ENCODE assay signal across 16 cellular contexts in genomic region chr10:74365109-74365508, GRCh38.
DNase-seq lines count a peak whose midpoint lies in the region; ATAC-seq and TF ChIP-seq lines count a peak whose summit lies in the region.
"Had no signal": no experiment of that assay in that cellular context is flagged by ENCODE, and none has a peak within 500 bp of the region (broad histone marks: within the 10 kb centered on the region; RNA-seq: fewer than 3 reads in every experiment).

No MANE protein-coding gene starts in this region.

- no peak overlapping the region for H3K4me3 Mint-ChIP-seq in activated CD4-positive, alpha-beta T cell treated with anti-CD3 and anti-CD28 coated beads for 36 hours
- H3K4me3 Mint-ChIP-seq in activated CD4-positive, alpha-beta T cell treated with anti-CD3 and anti-CD28 coated beads, Interleukin-2, amount 10 ng/mL, durations not matched to agents 7 days and 5 days = no peak overlapping the region
- peak overlapping the region; percentile 58 for H3K4me3 Mint-ChIP-seq in activated naive CD8-positive, alpha-beta T cell treated with anti-CD3 and anti-CD28 coated beads, Interleukin-2, amount 50 U/mL, for 24 hours
- peak overlapping the region in 1 of 2 donors; percentile 23 for H3K4me3 Mint-ChIP-seq in stimulated activated naive CD8-positive, alpha-beta T cell treated with anti-CD3 and anti-CD28 coated beads, Interleukin-15, amount 100 ng/mL, for 72 hours
- H3K4me3 Mint-ChIP-seq: B cell; CD8-positive, alpha-beta T cell had no signal

- 85 to 90% (median 88%) methylated on average over 3 of the region's 3 CpGs for WGBS in heart left ventricle, 4 donors
- WGBS in right lobe of liver (ENCODE audit: insufficient coverage, low coverage, low lambda C conversion rate, missing lambda C conversion rate) = 76% methylated on average over 3 of the region's 3 CpGs

- H3K9me3 Mint-ChIP-seq in activated CD4-positive, alpha-beta T cell treated with anti-CD3 and anti-CD28 coated beads for 36 hours (ENCODE audit: low read depth) = peaks cover 14% of the 10 kb centered on the region
- peaks cover 22% of the 10 kb centered on the region for H3K9me3 Mint-ChIP-seq in activated CD4-positive, alpha-beta T cell treated with anti-CD3 and anti-CD28 coated beads, Interleukin-2, amount 10 ng/mL, durations not matched to agents 7 days and 5 days
- H3K9me3 Mint-ChIP-seq in activated naive CD8-positive, alpha-beta T cell treated with anti-CD3 and anti-CD28 coated beads, Interleukin-2, amount 50 U/mL, for 24 hours = peaks cover 21% of the 10 kb centered on the region
- peaks cover 24 to 31% of the 10 kb centered on the region in 2 donors for H3K9me3 Mint-ChIP-seq in stimulated activated naive CD8-positive, alpha-beta T cell treated with anti-CD3 and anti-CD28 coated beads, Interleukin-15, amount 100 ng/mL, for 72 hours

- H3K27me3 ChIP-seq in cardiac muscle cell = no peaks in the 10 kb centered on the region
- H3K27me3 ChIP-seq in heart left ventricle = no peaks in the 10 kb centered on the region
- no peaks in the 10 kb centered on the region for H3K27me3 ChIP-seq in right lobe of liver
- H3K27me3 ChIP-seq: BLaER1 treated with 17β-estradiol and CSF1 and Interleukin-3, amounts not matched to agents 10 nM and 100 nM had no signal

- POLR2A ChIA-PET in activated CD4-positive, alpha-beta T cell treated with anti-CD3 and anti-CD28 coated beads for 36 hours (lab: Charles Lee) = no interaction called here
- POLR2A ChIA-PET in activated CD4-positive, alpha-beta T cell treated with anti-CD3 and anti-CD28 coated beads, Interleukin-2, amount 10 ng/mL, durations not matched to agents 7 days and 5 days (lab: Charles Lee) = no interaction called here

- CTCF ChIA-PET in activated CD4-positive, alpha-beta T cell treated with anti-CD3 and anti-CD28 coated beads for 36 hours (lab: Charles Lee) = interaction anchor here (0.6 to 1.1 kb wide), 3 partner anchors 8 to 715 kb away, joined by 3 read pairs; no protein-coding TSS in a partner anchor
- CTCF ChIA-PET in activated CD4-positive, alpha-beta T cell treated with anti-CD3 and anti-CD28 coated beads, Interleukin-2, amount 10 ng/mL, durations not matched to agents 7 days and 5 days (lab: Charles Lee) = interaction anchor here (0.9 to 1.0 kb wide), 2 partner anchors 15 to 326 kb away, joined by 4 read pairs; no protein-coding TSS in a partner anchor

- no peaks in the 10 kb centered on the region for H3K27me3 Mint-ChIP-seq in activated CD4-positive, alpha-beta T cell treated with anti-CD3 and anti-CD28 coated beads for 36 hours
- H3K27me3 Mint-ChIP-seq in activated CD4-positive, alpha-beta T cell treated with anti-CD3 and anti-CD28 coated beads, Interleukin-2, amount 10 ng/mL, durations not matched to agents 7 days and 5 days = no peaks in the 10 kb centered on the region
- no peaks in the 10 kb centered on the region for H3K27me3 Mint-ChIP-seq in activated naive CD8-positive, alpha-beta T cell treated with anti-CD3 and anti-CD28 coated beads, Interleukin-2, amount 50 U/mL, for 24 hours
- H3K27me3 Mint-ChIP-seq in stimulated activated naive CD8-positive, alpha-beta T cell treated with anti-CD3 and anti-CD28 coated beads, Interleukin-15, amount 100 ng/mL, for 72 hours = no peaks in the 10 kb centered on the region
- H3K27me3 Mint-ChIP-seq: B cell had no signal

- H3K9me3 ChIP-seq in cardiac muscle cell (ENCODE audit: low read depth) (no peaks in the 10 kb centered on the region), heart left ventricle (peaks cover 0 to 34% (median 21%) of the 10 kb centered on the region in 12 donors), right lobe of liver (no peaks in the 10 kb centered on the region)
- H3K9me3 ChIP-seq: HAP-1 had no signal

- peaks cover 18% of the 10 kb centered on the region for H3K4me1 Mint-ChIP-seq in activated CD4-positive, alpha-beta T cell treated with anti-CD3 and anti-CD28 coated beads for 36 hours
- no peaks in the 10 kb centered on the region for H3K4me1 Mint-ChIP-seq in activated CD4-positive, alpha-beta T cell treated with anti-CD3 and anti-CD28 coated beads, Interleukin-2, amount 10 ng/mL, durations not matched to agents 7 days and 5 days
- peaks cover 28% of the 10 kb centered on the region for H3K4me1 Mint-ChIP-seq in activated naive CD8-positive, alpha-beta T cell treated with anti-CD3 and anti-CD28 coated beads, Interleukin-2, amount 50 U/mL, for 24 hours
- H3K4me1 Mint-ChIP-seq in stimulated activated naive CD8-positive, alpha-beta T cell treated with anti-CD3 and anti-CD28 coated beads, Interleukin-15, amount 100 ng/mL, for 72 hours = peaks cover 28% of the 10 kb centered on the region

- H3K27ac Mint-ChIP-seq in activated CD4-positive, alpha-beta T cell treated with anti-CD3 and anti-CD28 coated beads for 36 hours = no peak overlapping the region
- H3K27ac Mint-ChIP-seq in activated CD4-positive, alpha-beta T cell treated with anti-CD3 and anti-CD28 coated beads, Interleukin-2, amount 10 ng/mL, durations not matched to agents 7 days and 5 days = no peak overlapping the region
- peak overlapping the region; percentile 91 for H3K27ac Mint-ChIP-seq in activated naive CD8-positive, alpha-beta T cell treated with anti-CD3 and anti-CD28 coated beads, Interleukin-2, amount 50 U/mL, for 24 hours
- no peak overlapping the region for H3K27ac Mint-ChIP-seq in stimulated activated naive CD8-positive, alpha-beta T cell treated with anti-CD3 and anti-CD28 coated beads, Interleukin-15, amount 100 ng/mL, for 72 hours
- H3K27ac Mint-ChIP-seq: B cell; CD8-positive, alpha-beta T cell had no signal

- no peak for TF ChIP-seq CTCF in cardiac muscle cell (IDR thresholded peaks at IDR 0.05; ENCODE audit: low read depth, low read length)
- TF ChIP-seq CTCF in heart left ventricle (IDR thresholded peaks at IDR 0.05) = no peak
- TF ChIP-seq CTCF in right lobe of liver (IDR thresholded peaks at IDR 0.05) = no peak

- DNase-seq in activated CD4-positive, alpha-beta T cell treated with anti-CD3 and anti-CD28 coated beads for 36 hours = no peak
- DNase-seq in activated CD4-positive, alpha-beta T cell treated with anti-CD3 and anti-CD28 coated beads, Interleukin-2, amount 10 ng/mL, durations not matched to agents 7 days and 5 days = no peak
- DNase-seq in cardiac muscle cell (ENCODE audit: low read depth in 1 of 2, low spot score in 1 of 2) (no peak), heart left ventricle (no peak), right lobe of liver (no peak), DMS153 (lab: John Stamatoyannopoulos, UW) (no peak)
- DNase-seq in activated naive CD8-positive, alpha-beta T cell treated with anti-CD3 and anti-CD28 coated beads, Interleukin-2, amount 50 U/mL, for 24 hours = peak; percentile 14
- DNase-seq in stimulated activated naive CD8-positive, alpha-beta T cell treated with anti-CD3 and anti-CD28 coated beads, Interleukin-15, amount 100 ng/mL, for 72 hours = peak in 1 of 2 donors; percentile 31
- DNase-seq: 8988T; CD8-positive, alpha-beta T cell; DMS79; GDM1; GM23248 had no signal

- H3K4me3 ChIP-seq in cardiac muscle cell (no peak overlapping the region), heart left ventricle (no peak overlapping the region), right lobe of liver (no peak overlapping the region)
- H3K4me3 ChIP-seq: BLaER1 treated with 17β-estradiol and CSF1 and Interleukin-3, amounts not matched to agents 10 nM and 100 nM; GM23248; HAP-1 had no signal

- H3K36me3 Mint-ChIP-seq in activated CD4-positive, alpha-beta T cell treated with anti-CD3 and anti-CD28 coated beads for 36 hours (ENCODE audit: low read depth) = peaks cover 60% of the 10 kb centered on the region
- peaks cover 38% of the 10 kb centered on the region for H3K36me3 Mint-ChIP-seq in activated CD4-positive, alpha-beta T cell treated with anti-CD3 and anti-CD28 coated beads, Interleukin-2, amount 10 ng/mL, durations not matched to agents 7 days and 5 days (ENCODE audit: low read depth)
- peaks cover 62% of the 10 kb centered on the region for H3K36me3 Mint-ChIP-seq in activated naive CD8-positive, alpha-beta T cell treated with anti-CD3 and anti-CD28 coated beads, Interleukin-2, amount 50 U/mL, for 24 hours (ENCODE audit: low read depth)

- TF ChIP-seq POLR2A in heart left ventricle (IDR thresholded peaks at IDR 0.05) (no peak), right lobe of liver (IDR thresholded peaks at IDR 0.05) (no peak)

- intact Hi-C loops in activated CD4-positive, alpha-beta T cell treated with anti-CD3 and anti-CD28 coated beads for 36 hours (cut with DNase I, micrococcal nuclease) = no loop called here
- intact Hi-C loops in heart left ventricle (cut with DNase I) (loop anchor here in 1 of 10 donors (10.0 kb wide), 1 partner anchor 70 kb away; no protein-coding TSS in a partner anchor), right lobe of liver (cut with DNase I) (no loop called here)

- H3K27ac ChIP-seq in cardiac muscle cell (peak overlapping the region; percentile 87), heart left ventricle (peak overlapping the region in 1 of 12 donors; percentile 48), right lobe of liver (no peak overlapping the region)
- H3K27ac ChIP-seq: BLaER1 treated with 17β-estradiol and CSF1 and Interleukin-3, amounts not matched to agents 10 nM and 100 nM; GM23248 had no signal

- H3K4me1 ChIP-seq in cardiac muscle cell (ENCODE audit: low read depth) (peaks cover 27% of the 10 kb centered on the region), heart left ventricle (peaks cover 0 to 10% (median 0%) of the 10 kb centered on the region in 12 donors), right lobe of liver (no peaks in the 10 kb centered on the region)
- H3K4me1 ChIP-seq: HAP-1 had no signal

- peak; percentile 64 for ATAC-seq in activated CD4-positive, alpha-beta T cell treated with anti-CD3 and anti-CD28 coated beads for 36 hours
- ATAC-seq in heart left ventricle (no peak), right lobe of liver (no peak)
- ATAC-seq in activated naive CD8-positive, alpha-beta T cell treated with anti-CD3 and anti-CD28 coated beads, Interleukin-2, amount 50 U/mL, for 24 hours = peak; percentile 93
- peak; percentile 89 for ATAC-seq in stimulated activated naive CD8-positive, alpha-beta T cell treated with anti-CD3 and anti-CD28 coated beads, Interleukin-15, amount 100 ng/mL, for 72 hours
- ATAC-seq: CD8-positive, alpha-beta T cell had no signal

- H3K36me3 ChIP-seq in cardiac muscle cell = no peaks in the 10 kb centered on the region
- H3K36me3 ChIP-seq in heart left ventricle = peaks cover 0 to 10% (median 0%) of the 10 kb centered on the region in 9 donors
- H3K36me3 ChIP-seq in right lobe of liver = peaks cover 0 to 5% (median 0%) of the 10 kb centered on the region in 4 donors
- H3K36me3 ChIP-seq: HAP-1 had no signal

Comparison
In these comparisons a context has a peak if more than half of its experiments do, and no peak if none do; other contexts are left out.
1. ATAC-seq: peak in activated CD4-positive, alpha-beta T cell treated with anti-CD3 and anti-CD28 coated beads for 36 hours (single experiment), activated naive CD8-positive, alpha-beta T cell treated with anti-CD3 and anti-CD28 coated beads, Interleukin-2, amount 50 U/mL, for 24 hours (single experiment) and stimulated activated naive CD8-positive, alpha-beta T cell treated with anti-CD3 and anti-CD28 coated beads, Interleukin-15, amount 100 ng/mL, for 72 hours (single experiment); none in heart left ventricle (0 of 4) and right lobe of liver (0 of 4).